14 cellular contexts compared by ENCODE assay signal in genomic region chr11:81033779-81034550, GRCh38.
DNase-seq lines count a peak whose midpoint lies in the region; ATAC-seq and TF ChIP-seq lines count a peak whose summit lies in the region.
"Had no signal": no experiment of that assay in that cellular context is flagged by ENCODE, and none has a peak within 500 bp of the region (broad histone marks: within the 10 kb centered on the region; RNA-seq: fewer than 3 reads in every experiment).

No MANE protein-coding gene starts in this region.

- H3K4me3 Mint-ChIP-seq in progenitor cell of endocrine pancreas (ENCODE audit: low read depth): no peak overlapping the region

- TF ChIP-seq CTCF in epithelial cell of esophagus (IDR thresholded peaks at IDR 0.05; ENCODE audit: insufficient read depth, low read depth, low read length, missing control alignments) (no peak), progenitor cell of endocrine pancreas (IDR thresholded peaks at IDR 0.05; ENCODE audit: unreplicated experiment) (no peak)

- peak overlapping the region; percentile 70 for H3K27ac Mint-ChIP-seq in progenitor cell of endocrine pancreas

- peak; percentile 76 for ATAC-seq in Right ventricle myocardium inferior
- no peak for ATAC-seq in GM19463 (IDR thresholded peaks at IDR 0.05; ENCODE audit: unreplicated experiment)

- H3K4me1 Mint-ChIP-seq in progenitor cell of endocrine pancreas (ENCODE audit: low read depth): peaks cover 6% of the 10 kb centered on the region

- DNase-seq in Right ventricle myocardium inferior (ENCODE audit: missing footprints): no peak
- no peak for DNase-seq in cardiac septum (ENCODE audit: low spot score)
- peak; percentile 91 for DNase-seq in NCI-H446 treated with DMSO at 0.1 percent for 48 hours (lab: John Stamatoyannopoulos, UW)
- peak; percentile 16 for DNase-seq in epithelial cell of esophagus (ENCODE audit: low read depth)
- no peak for DNase-seq in progenitor cell of endocrine pancreas (ENCODE audit: low spot score, unreplicated experiment)
- no peak for DNase-seq in H7
- DNase-seq in activated CD8-positive, alpha-beta memory T cell treated with anti-CD3 and anti-CD28 coated beads, Interleukin-2, amount 50 U/mL, for 4 hours: no peak
- DNase-seq: DMS 273 treated with DMSO at 0.1 percent for 48 hours, EL, KBM-7, NCI-H1048, NCI-H510A, PC-9 had no signal

- H3K36me3 Mint-ChIP-seq in progenitor cell of endocrine pancreas (ENCODE audit: insufficient read depth): peaks cover 7% of the 10 kb centered on the region

- H3K36me3 ChIP-seq in H7 (replicated peaks; ENCODE audit: control insufficient read depth, insufficient read depth, low read length): no peaks in the 10 kb centered on the region

- no peaks in the 10 kb centered on the region for H3K27me3 ChIP-seq in H7 (ENCODE audit: control insufficient read depth, insufficient read depth, low read length)

- H3K4me3 ChIP-seq in epithelial cell of esophagus (ENCODE audit: low read length): no peak overlapping the region
- H3K4me3 ChIP-seq in H7 (ENCODE audit: insufficient read depth, low read depth, low read length): no peak overlapping the region
- H3K4me3 ChIP-seq: PC-9 had no signal

- intact Hi-C loops in Right ventricle myocardium inferior (cut with DNase I): no loop called here
- intact Hi-C loops in cardiac septum (cut with DNase I): no loop called here

- peaks cover 41% of the 10 kb centered on the region for H3K9me3 Mint-ChIP-seq in progenitor cell of endocrine pancreas (ENCODE audit: low read depth)

- H3K27me3 Mint-ChIP-seq in progenitor cell of endocrine pancreas: no peaks in the 10 kb centered on the region

Comparison
In these comparisons a context has a peak if more than half of its experiments do, and no peak if none do; other contexts are left out.
1. DNase-seq: peak in NCI-H446 treated with DMSO at 0.1 percent for 48 hours (single experiment) and epithelial cell of esophagus (single experiment); none in Right ventricle myocardium inferior (single experiment), cardiac septum (single experiment), progenitor cell of endocrine pancreas (single experiment), H7 (single experiment) and activated CD8-positive, alpha-beta memory T cell treated with anti-CD3 and anti-CD28 coated beads, Interleukin-2, amount 50 U/mL, for 4 hours (single experiment).